ENCODE assay signal across 13 cellular contexts in genomic region chr6:44051516-44051915, GRCh38.
DNase-seq lines count a peak whose midpoint lies in the region; ATAC-seq and TF ChIP-seq lines count a peak whose summit lies in the region.
"Had no signal": no experiment of that assay in that cellular context is flagged by ENCODE, and none has a peak within 500 bp of the region (broad histone marks: within the 10 kb centered on the region; RNA-seq: fewer than 3 reads in every experiment).

No MANE protein-coding gene starts in this region.

- TF ChIP-seq POLR2A in GM18505 (IDR thresholded peaks at IDR 0.05; ENCODE audit: borderline replicate concordance, extremely low read depth, insufficient read depth, insufficient read length): no peak

- ATAC-seq in SK-N-SH treated with all-trans-retinoic acid at 6 μM for 48 hours (peak; percentile 82), omental fat pad (ENCODE audit: low FRiP score) (peak; percentile 76), GM18505 (IDR thresholded peaks at IDR 0.05; ENCODE audit: unreplicated experiment) (no peak), GM21576 (IDR thresholded peaks at IDR 0.05; ENCODE audit: unreplicated experiment) (no peak)

- DNase-seq in AG20443 (ENCODE audit: low spot score): peak; percentile 78
- DNase-seq in fibroblast of peridontal ligament (ENCODE audit: extremely low read depth): peak; percentile 77
- DNase-seq in omental fat pad (ENCODE audit: low spot score): no peak
- no peak for DNase-seq in globus pallidus (ENCODE audit: low spot score)
- no peak for DNase-seq in NCI-H2081 treated with DMSO at 0.1 percent for 48 hours (lab: John Stamatoyannopoulos, UW)
- DNase-seq: activated CD4-positive, alpha-beta T cell treated with anti-CD3 and anti-CD28 coated beads, Interleukin-2, amount 10 ng/mL, durations not matched to agents 7 days and 5 days; caudate nucleus; NCI-H1436 treated with DMSO at 0.1 percent for 48 hours; RPMI8226; stimulated activated CD4-positive, alpha-beta T cell treated with anti-CD3 and anti-CD28 coated beads, Interleukin-12 subunit alpha, Interleukin-12 subunit beta, amount 100 ng/mL, for 4 hours had no signal

- no peak for TF ChIP-seq CTCF in omental fat pad (IDR thresholded peaks at IDR 0.05)

TF ChIP-seq in SK-N-SH treated with all-trans-retinoic acid at 6 μM for 48 hours, 23 proteins besides CTCF, POLR2A, EP300 and RAD21:
- TF ChIP-seq ZNF565 (CRISPR knock-in tag; conservative IDR thresholded peaks at IDR 0.05; ENCODE audit: low read depth): no peak
- TF ChIP-seq CSDC2 (CRISPR knock-in tag; IDR thresholded peaks at IDR 0.05): no peak
- TF ChIP-seq BACH2 (CRISPR knock-in tag; IDR thresholded peaks at IDR 0.05; ENCODE audit: borderline replicate concordance): no peak
- TF ChIP-seq ZFP3 (CRISPR knock-in tag; IDR thresholded peaks at IDR 0.05): no peak

Comparison
In these comparisons a context has a peak if more than half of its experiments do, and no peak if none do; other contexts are left out.
1. DNase-seq: peak in AG20443 (single experiment) and fibroblast of peridontal ligament (single experiment); none in omental fat pad (single experiment), globus pallidus (single experiment) and NCI-H2081 treated with DMSO at 0.1 percent for 48 hours (single experiment).
2. ATAC-seq: peak in SK-N-SH treated with all-trans-retinoic acid at 6 μM for 48 hours (single experiment) and omental fat pad (single experiment); none in GM18505 (single experiment) and GM21576 (single experiment).